Comparison of ENCODE assay signal across 8 cellular contexts in the genomic region with DNA sequence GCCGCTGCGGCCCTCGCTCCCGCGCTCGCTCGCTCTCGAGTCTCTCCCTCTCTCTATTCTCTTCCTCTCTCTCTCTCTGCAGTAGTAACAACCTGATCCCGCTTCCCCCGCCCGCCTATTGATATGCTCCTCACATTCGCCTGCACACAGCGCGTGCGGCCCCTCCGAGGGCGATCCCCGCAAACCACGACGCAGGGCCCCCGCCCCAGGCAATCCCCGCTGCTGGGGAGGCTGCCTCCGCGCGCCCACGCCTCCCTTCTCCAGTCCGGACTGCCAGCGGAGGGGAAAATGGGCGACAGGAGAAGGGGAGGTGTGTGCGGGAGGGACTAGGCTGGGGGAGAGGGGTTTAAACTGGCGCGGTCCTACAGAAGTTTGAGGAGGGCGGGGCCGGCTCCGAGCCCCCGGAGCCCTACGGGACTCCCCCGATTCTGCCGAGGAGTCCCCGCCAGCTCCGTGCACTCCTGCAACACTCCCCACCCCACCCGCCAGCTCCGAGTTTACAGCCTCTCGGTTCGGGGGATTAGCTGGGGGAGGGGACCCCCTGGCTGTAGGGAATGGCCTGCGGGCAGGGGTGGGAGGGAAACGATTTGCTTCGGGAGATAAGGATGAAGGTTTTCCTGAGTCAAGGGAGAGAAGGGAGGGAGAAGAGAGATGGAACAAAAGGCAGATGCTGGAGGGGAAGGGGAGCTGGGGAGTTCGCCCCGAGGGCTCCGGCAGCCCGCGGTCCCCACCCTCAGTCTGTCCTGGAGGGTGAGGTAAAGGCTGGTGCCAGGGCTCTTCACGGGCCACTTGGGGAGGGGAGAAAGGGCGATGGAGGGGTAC.
A peak's percentile ranks its signal among the peaks of the same experiment; 100 is the strongest.
DNase-seq lines count a peak whose midpoint lies in the region; ATAC-seq lines count a peak whose summit lies in the region.

No MANE protein-coding gene starts in this region.

- H3K4me3 Mint-ChIP-seq in activated T-helper 1 cell treated with anti-CD3 and anti-CD28 coated beads, Interleukin-12 subunit alpha, Interleukin-12 subunit beta, Interleukin-2, Interleukin-4 antibody, amounts not matched to agents 30 ng/mL and 10 ng/mL and 1 ng/mL, durations not matched to agents 14 hours and 24 hours and 36 hours = peak overlapping the region; percentile 25
- peak overlapping the region; percentile 45 for H3K4me3 Mint-ChIP-seq in stimulated activated naive CD8-positive, alpha-beta T cell treated with anti-CD3 and anti-CD28 coated beads, Interleukin-15, Interleukin-2, amounts not matched to agents 100 ng/mL and 50 ng/mL, for 24 hours

- H3K27me3 Mint-ChIP-seq in activated T-helper 1 cell treated with anti-CD3 and anti-CD28 coated beads, Interleukin-12 subunit alpha, Interleukin-12 subunit beta, Interleukin-2, Interleukin-4 antibody, amounts not matched to agents 30 ng/mL and 10 ng/mL and 1 ng/mL, durations not matched to agents 14 hours and 24 hours and 36 hours (ENCODE audit: insufficient read depth) = peaks cover 77% of the 10 kb centered on the region
- peaks cover 76% of the 10 kb centered on the region for H3K27me3 Mint-ChIP-seq in stimulated activated naive CD8-positive, alpha-beta T cell treated with anti-CD3 and anti-CD28 coated beads, Interleukin-15, Interleukin-2, amounts not matched to agents 100 ng/mL and 50 ng/mL, for 24 hours

- ATAC-seq in GM19395 (IDR thresholded peaks at IDR 0.05; ENCODE audit: unreplicated experiment) = no peak

- H3K9me3 Mint-ChIP-seq in activated T-helper 1 cell treated with anti-CD3 and anti-CD28 coated beads, Interleukin-12 subunit alpha, Interleukin-12 subunit beta, Interleukin-2, Interleukin-4 antibody, amounts not matched to agents 30 ng/mL and 10 ng/mL and 1 ng/mL, durations not matched to agents 14 hours and 24 hours and 36 hours = no peaks in the 10 kb centered on the region
- no peaks in the 10 kb centered on the region for H3K9me3 Mint-ChIP-seq in stimulated activated naive CD8-positive, alpha-beta T cell treated with anti-CD3 and anti-CD28 coated beads, Interleukin-15, Interleukin-2, amounts not matched to agents 100 ng/mL and 50 ng/mL, for 24 hours

- intact Hi-C loops in activated T-helper 1 cell treated with anti-CD3 and anti-CD28 coated beads, Interleukin-12 subunit alpha, Interleukin-12 subunit beta, Interleukin-2, Interleukin-4 antibody, amounts not matched to agents 30 ng/mL and 10 ng/mL and 1 ng/mL, durations not matched to agents 14 hours and 24 hours and 36 hours (cut with micrococcal nuclease) = no loop called here

- peaks cover 9% of the 10 kb centered on the region for H3K4me1 Mint-ChIP-seq in activated T-helper 1 cell treated with anti-CD3 and anti-CD28 coated beads, Interleukin-12 subunit alpha, Interleukin-12 subunit beta, Interleukin-2, Interleukin-4 antibody, amounts not matched to agents 30 ng/mL and 10 ng/mL and 1 ng/mL, durations not matched to agents 14 hours and 24 hours and 36 hours (ENCODE audit: low read depth)
- peaks cover 18% of the 10 kb centered on the region for H3K4me1 Mint-ChIP-seq in stimulated activated naive CD8-positive, alpha-beta T cell treated with anti-CD3 and anti-CD28 coated beads, Interleukin-15, Interleukin-2, amounts not matched to agents 100 ng/mL and 50 ng/mL, for 24 hours (ENCODE audit: low read depth)

- H3K27ac Mint-ChIP-seq in activated T-helper 1 cell treated with anti-CD3 and anti-CD28 coated beads, Interleukin-12 subunit alpha, Interleukin-12 subunit beta, Interleukin-2, Interleukin-4 antibody, amounts not matched to agents 30 ng/mL and 10 ng/mL and 1 ng/mL, durations not matched to agents 14 hours and 24 hours and 36 hours = no peak overlapping the region
- no peak overlapping the region for H3K27ac Mint-ChIP-seq in stimulated activated naive CD8-positive, alpha-beta T cell treated with anti-CD3 and anti-CD28 coated beads, Interleukin-15, Interleukin-2, amounts not matched to agents 100 ng/mL and 50 ng/mL, for 24 hours

- no peaks in the 10 kb centered on the region for H3K36me3 Mint-ChIP-seq in activated T-helper 1 cell treated with anti-CD3 and anti-CD28 coated beads, Interleukin-12 subunit alpha, Interleukin-12 subunit beta, Interleukin-2, Interleukin-4 antibody, amounts not matched to agents 30 ng/mL and 10 ng/mL and 1 ng/mL, durations not matched to agents 14 hours and 24 hours and 36 hours (ENCODE audit: low read depth)
- no peaks in the 10 kb centered on the region for H3K36me3 Mint-ChIP-seq in stimulated activated naive CD8-positive, alpha-beta T cell treated with anti-CD3 and anti-CD28 coated beads, Interleukin-15, Interleukin-2, amounts not matched to agents 100 ng/mL and 50 ng/mL, for 24 hours (ENCODE audit: low read depth)

- DNase-seq in SHP77 treated with DMSO at 0.1 percent for 48 hours (lab: John Stamatoyannopoulos, UW) (peak; percentile 4), SHP77 (lab: John Stamatoyannopoulos, UW) (no peak), iPS-NIHi11 (ENCODE audit: low spot score) (peak; percentile 62), NCI-H1436 treated with DMSO at 0.1 percent for 48 hours (lab: John Stamatoyannopoulos, UW) (no peak)
- no peak for DNase-seq in activated T-helper 1 cell treated with anti-CD3 and anti-CD28 coated beads, Interleukin-12 subunit alpha, Interleukin-12 subunit beta, Interleukin-2, Interleukin-4 antibody, amounts not matched to agents 30 ng/mL and 10 ng/mL and 1 ng/mL, durations not matched to agents 14 hours and 24 hours and 36 hours (ENCODE audit: low spot score)
- no peak for DNase-seq in effector CD8-positive, alpha-beta T cell (lab: John Stamatoyannopoulos, UW)

Comparison
In these comparisons a context has a peak if more than half of its experiments do, and no peak if none do; other contexts are left out.
1. DNase-seq: peak in SHP77 treated with DMSO at 0.1 percent for 48 hours (single experiment) and iPS-NIHi11 (single experiment); none in SHP77 (0 of 2), activated T-helper 1 cell treated with anti-CD3 and anti-CD28 coated beads, Interleukin-12 subunit alpha, Interleukin-12 subunit beta, Interleukin-2, Interleukin-4 antibody, amounts not matched to agents 30 ng/mL and 10 ng/mL and 1 ng/mL, durations not matched to agents 14 hours and 24 hours and 36 hours (single experiment), effector CD8-positive, alpha-beta T cell (single experiment) and NCI-H1436 treated with DMSO at 0.1 percent for 48 hours (single experiment).